23 cellular contexts compared by ENCODE assay signal in genomic region chr5:76414788-76415187, GRCh38. TPM values are rescaled to one million over a fixed set of nuclear protein-coding genes. Genes with fewer than 3 reads are reported as not detected.
A peak's percentile ranks its signal among the peaks of the same experiment; 100 is the strongest.
DNase-seq lines count a peak whose midpoint lies in the region; ATAC-seq and TF ChIP-seq lines count a peak whose summit lies in the region.
"Had no signal": no experiment of that assay in that cellular context is flagged by ENCODE, and none has a peak within 500 bp of the region (broad histone marks: within the 10 kb centered on the region; RNA-seq: fewer than 3 reads in every experiment).

No MANE protein-coding gene starts in this region.

- H3K4me1 ChIP-seq in Loucy (ENCODE audit: insufficient read depth, low read length, poor library complexity, severe bottlenecking) (peaks cover 43% of the 10 kb centered on the region), thyroid gland (peaks cover 27 to 42% of the 10 kb centered on the region in 2 donors)

- H3K27me3 Mint-ChIP-seq in activated naive CD4-positive, alpha-beta T cell treated with anti-CD3 and anti-CD28 coated beads, Interleukin-2, amount 50 U/mL, for 24 hours, result no peaks in the 10 kb centered on the region
- H3K27me3 Mint-ChIP-seq in activated naive CD4-positive, alpha-beta T cell treated with anti-CD3 and anti-CD28 coated beads, Interleukin-2, amount 10 ng/mL, durations not matched to agents 7 days and 5 days, result no peaks in the 10 kb centered on the region
- no peaks in the 10 kb centered on the region for H3K27me3 Mint-ChIP-seq in effector memory CD8-positive, alpha-beta T cell
- H3K27me3 Mint-ChIP-seq: B cell had no signal

- H3K36me3 ChIP-seq in Loucy (ENCODE audit: insufficient read depth, low read length) (no peaks in the 10 kb centered on the region), thyroid gland (no peaks in the 10 kb centered on the region)

- WGBS in thyroid gland, 2 donors, result 72 to 79% methylated on average over 3 of the region's 3 CpGs

- CTCF ChIA-PET in activated naive CD4-positive, alpha-beta T cell treated with anti-CD3 and anti-CD28 coated beads, Interleukin-2, amount 10 ng/mL, durations not matched to agents 7 days and 5 days (lab: Charles Lee), result no interaction called here

- no peak overlapping the region for H2AFZ ChIP-seq in Loucy (ENCODE audit: low read length)
- H2AFZ ChIP-seq: PC-9 had no signal

- H3K4me1 Mint-ChIP-seq in activated naive CD4-positive, alpha-beta T cell treated with anti-CD3 and anti-CD28 coated beads, Interleukin-2, amount 50 U/mL, for 24 hours, result peaks cover 83% of the 10 kb centered on the region
- H3K4me1 Mint-ChIP-seq in activated naive CD4-positive, alpha-beta T cell treated with anti-CD3 and anti-CD28 coated beads, Interleukin-2, amount 10 ng/mL, durations not matched to agents 7 days and 5 days, result peaks cover 13% of the 10 kb centered on the region
- peaks cover 56 to 79% of the 10 kb centered on the region in 2 donors for H3K4me1 Mint-ChIP-seq in effector memory CD8-positive, alpha-beta T cell (ENCODE audit: low read depth in 2 of 2)

- H3K4me3 ChIP-seq in Loucy (ENCODE audit: low read length, poor library complexity, severe bottlenecking) (no peak overlapping the region), thyroid gland (replicated peaks in 1 of 3) (no peak overlapping the region)
- H3K4me3 ChIP-seq: PC-9, SK-N-MC had no signal

- peak overlapping the region; percentile 10 for H3K4me2 ChIP-seq in Loucy (ENCODE audit: low read depth, low read length, poor library complexity, severe bottlenecking)
- H3K4me2 ChIP-seq: PC-9 had no signal

- no peak for TF ChIP-seq POLR2A in thyroid gland (IDR thresholded peaks at IDR 0.05)

- H3K9me3 Mint-ChIP-seq in activated naive CD4-positive, alpha-beta T cell treated with anti-CD3 and anti-CD28 coated beads, Interleukin-2, amount 50 U/mL, for 24 hours, result no peaks in the 10 kb centered on the region
- no peaks in the 10 kb centered on the region for H3K9me3 Mint-ChIP-seq in activated naive CD4-positive, alpha-beta T cell treated with anti-CD3 and anti-CD28 coated beads, Interleukin-2, amount 10 ng/mL, durations not matched to agents 7 days and 5 days
- H3K9me3 Mint-ChIP-seq in effector memory CD8-positive, alpha-beta T cell, result no peaks in the 10 kb centered on the region

- H3F3A ChIP-seq in Loucy (ENCODE audit: low read depth), result no peaks in the 10 kb centered on the region

- ATAC-seq in effector memory CD8-positive, alpha-beta T cell (replicated peaks), result no peak
- ATAC-seq in HG03457 (IDR thresholded peaks at IDR 0.05; ENCODE audit: unreplicated experiment) (no peak), sciatic nerve (no peak)

- no peak for DNase-seq in activated naive CD4-positive, alpha-beta T cell treated with anti-CD3 and anti-CD28 coated beads, Interleukin-2, amount 10 ng/mL, durations not matched to agents 7 days and 5 days
- DNase-seq in effector memory CD8-positive, alpha-beta T cell, result no peak
- no peak for DNase-seq in thyroid gland
- DNase-seq in T-helper 2 cell, result no peak
- DNase-seq in sciatic nerve (ENCODE audit: low spot score), result no peak
- DNase-seq: Calu3, DMS153, GOT3, HCEC 1CT, IMR-90, NCI-H1417, NCI-H187 treated with DMSO at 0.1 percent for 48 hours, NCI-H2107, NCI-H446 treated with DMSO at 0.1 percent for 48 hours, NCI-H526 treated with DMSO at 0.1 percent for 48 hours, PC-9, RPMI8226, SHP77 treated with DMSO at 0.1 percent for 48 hours had no signal

- peak overlapping the region; percentile 24 for H3K27ac Mint-ChIP-seq in activated naive CD4-positive, alpha-beta T cell treated with anti-CD3 and anti-CD28 coated beads, Interleukin-2, amount 50 U/mL, for 24 hours
- H3K27ac Mint-ChIP-seq in activated naive CD4-positive, alpha-beta T cell treated with anti-CD3 and anti-CD28 coated beads, Interleukin-2, amount 10 ng/mL, durations not matched to agents 7 days and 5 days, result no peak overlapping the region
- peak overlapping the region; percentile 13 to 87 for H3K27ac Mint-ChIP-seq in effector memory CD8-positive, alpha-beta T cell
- H3K27ac Mint-ChIP-seq: B cell had no signal

- H3K9me3 ChIP-seq in Loucy (ENCODE audit: insufficient read depth, low read depth, low read length) (no peaks in the 10 kb centered on the region), thyroid gland (no peaks in the 10 kb centered on the region)

- TF ChIP-seq CTCF in Loucy (conservative IDR thresholded peaks at IDR 0.05; ENCODE audit: low read length), result no peak
- no peak for TF ChIP-seq CTCF in thyroid gland (IDR thresholded peaks at IDR 0.05)

- peaks cover 26% of the 10 kb centered on the region for H4K20me1 ChIP-seq in Loucy (ENCODE audit: insufficient read depth, low read length, poor library complexity, severe bottlenecking)

- H3K27ac ChIP-seq in thyroid gland, result peak overlapping the region in 2 of 3 donors; percentile 67 to 83
- H3K27ac ChIP-seq: PC-9, SK-N-MC had no signal

- no peaks in the 10 kb centered on the region for H3K9me2 ChIP-seq in Loucy (replicated peaks; ENCODE audit: low read depth, low read length)

- intact Hi-C loops in thyroid gland (cut with DNase I), result no loop called here
- intact Hi-C loops in sciatic nerve (cut with DNase I), result no loop called here

- H3K27me3 ChIP-seq in Loucy (ENCODE audit: insufficient read depth, low read length, poor library complexity, severe bottlenecking) (no peaks in the 10 kb centered on the region), thyroid gland (no peaks in the 10 kb centered on the region)

- no peak overlapping the region for H3K9ac ChIP-seq in Loucy (ENCODE audit: low read depth, low read length, poor library complexity, severe bottlenecking)

- peaks cover 13% of the 10 kb centered on the region for H3K36me3 Mint-ChIP-seq in activated naive CD4-positive, alpha-beta T cell treated with anti-CD3 and anti-CD28 coated beads, Interleukin-2, amount 50 U/mL, for 24 hours
- H3K36me3 Mint-ChIP-seq in activated naive CD4-positive, alpha-beta T cell treated with anti-CD3 and anti-CD28 coated beads, Interleukin-2, amount 10 ng/mL, durations not matched to agents 7 days and 5 days, result peaks cover 31% of the 10 kb centered on the region
- H3K36me3 Mint-ChIP-seq in effector memory CD8-positive, alpha-beta T cell (ENCODE audit: insufficient read depth), result peaks cover 8% of the 10 kb centered on the region

- H3K4me3 Mint-ChIP-seq in activated naive CD4-positive, alpha-beta T cell treated with anti-CD3 and anti-CD28 coated beads, Interleukin-2, amount 50 U/mL, for 24 hours, result no peak overlapping the region
- no peak overlapping the region for H3K4me3 Mint-ChIP-seq in activated naive CD4-positive, alpha-beta T cell treated with anti-CD3 and anti-CD28 coated beads, Interleukin-2, amount 10 ng/mL, durations not matched to agents 7 days and 5 days
- H3K4me3 Mint-ChIP-seq in effector memory CD8-positive, alpha-beta T cell, result peak overlapping the region in 1 of 2 donors; percentile 46
- H3K4me3 Mint-ChIP-seq: B cell had no signal

- H3K79me2 ChIP-seq in Loucy (ENCODE audit: insufficient read depth, low read length), result peaks cover 96% of the 10 kb centered on the region

RNA-seq across cellular contexts. Expression of gene IQGAP2, which starts 11.7 kb away (rescaled TPM):
- 10 to 100 TPM; 55.1 to 85.5 (median 64.0) TPM for total RNA-seq in thyroid gland
- 57.5 TPM for total RNA-seq in sciatic nerve
- total RNA-seq: PC-9 had no signal
